ENCODE assay signal across 13 cellular contexts in genomic region chr1:27785763-27786162, GRCh38. TPM values are rescaled to one million over a fixed set of nuclear protein-coding genes. Genes with fewer than 3 reads are reported as not detected.
DNase-seq lines count a peak whose midpoint lies in the region; ATAC-seq and TF ChIP-seq lines count a peak whose summit lies in the region.
"Had no signal": no experiment of that assay in that cellular context is flagged by ENCODE, and none has a peak within 500 bp of the region (broad histone marks: within the 10 kb centered on the region; RNA-seq: fewer than 3 reads in every experiment).

No MANE protein-coding gene starts in this region.

- ATAC-seq in left colon, result peak; percentile 95
- ATAC-seq in naive thymus-derived CD4-positive, alpha-beta T cell, result no peak

- intact Hi-C loops in breast epithelium (cut with DNase I; ENCODE audit: low total_unique reads) (loop anchor here (5.0 kb wide), 1 partner anchor 257 kb away; no protein-coding TSS in a partner anchor), left colon (cut with DNase I, micrococcal nuclease) (no loop called here), thyroid gland (cut with DNase I) (no loop called here)
- intact Hi-C loops in naive thymus-derived CD4-positive, alpha-beta T cell (cut with micrococcal nuclease), result no loop called here

- H3K9me3 ChIP-seq in breast epithelium (no peaks in the 10 kb centered on the region), thyroid gland (no peaks in the 10 kb centered on the region)
- no peaks in the 10 kb centered on the region for H3K9me3 ChIP-seq in naive thymus-derived CD4-positive, alpha-beta T cell (ENCODE audit: control insufficient read depth in 2 of 3, low read length in 3 of 3)
- H3K9me3 ChIP-seq: thoracic aorta had no signal

- no peak for DNase-seq in activated T-cell treated with anti-CD3 and anti-CD28 coated beads, Interleukin-2, amount 50 U/mL, for 24 hours
- DNase-seq in activated T-cell treated with anti-CD3 and anti-CD28 coated beads, Interleukin-2, amount 50 U/mL, for 1 hour, result no peak
- DNase-seq in breast epithelium (ENCODE audit: low spot score in 2 of 2) (no peak), left colon (peak in 1 of 2 donors; percentile 51), thyroid gland (peak; percentile 41 to 46)
- no peak for DNase-seq in naive thymus-derived CD4-positive, alpha-beta T cell
- no peak for DNase-seq in activated CD4-positive, alpha-beta T cell treated with anti-CD3 and anti-CD28 coated beads, Interleukin-2, amount 50 U/mL, for 4 hours
- DNase-seq in activated CD4-positive, alpha-beta T cell treated with anti-CD3 and anti-CD28 coated beads, Interleukin-2, amount 10 ng/mL, durations not matched to agents 7 days and 5 days, result no peak
- DNase-seq: NCI-H510A; stimulated activated CD4-positive, alpha-beta T cell treated with anti-CD3 and anti-CD28 coated beads, Interleukin-2, amount 100 ng/mL, for 48 hours had no signal

- no peaks in the 10 kb centered on the region for H3K27me3 Mint-ChIP-seq in activated T-cell treated with anti-CD3 and anti-CD28 coated beads, Interleukin-2, amount 50 U/mL, for 24 hours
- H3K27me3 Mint-ChIP-seq in naive thymus-derived CD4-positive, alpha-beta T cell, result no peaks in the 10 kb centered on the region
- H3K27me3 Mint-ChIP-seq in activated CD4-positive, alpha-beta T cell treated with anti-CD3 and anti-CD28 coated beads, Interleukin-2, amount 10 ng/mL, durations not matched to agents 7 days and 5 days, result no peaks in the 10 kb centered on the region
- H3K27me3 Mint-ChIP-seq: brain had no signal

- POLR2A ChIA-PET in naive thymus-derived CD4-positive, alpha-beta T cell (lab: Charles Lee), result no interaction called here
- POLR2A ChIA-PET in activated CD4-positive, alpha-beta T cell treated with anti-CD3 and anti-CD28 coated beads, Interleukin-2, amount 10 ng/mL, durations not matched to agents 7 days and 5 days (lab: Charles Lee), result no interaction called here

- H3K4me3 ChIP-seq in breast epithelium (no peak overlapping the region), thyroid gland (replicated peaks in 1 of 3) (no peak overlapping the region)
- no peak overlapping the region for H3K4me3 ChIP-seq in naive thymus-derived CD4-positive, alpha-beta T cell (ENCODE audit: low read length)
- H3K4me3 ChIP-seq: thoracic aorta had no signal

- no peaks in the 10 kb centered on the region for H3K36me3 ChIP-seq in breast epithelium
- peaks cover 9 to 10% of the 10 kb centered on the region in 2 donors for H3K36me3 ChIP-seq in thyroid gland
- H3K36me3 ChIP-seq in naive thymus-derived CD4-positive, alpha-beta T cell (ENCODE audit: control insufficient read depth in 2 of 3, insufficient read depth in 3 of 3, low read length in 3 of 3), result peaks cover 0 to 15% (median 6%) of the 10 kb centered on the region in 3 experiments

- CTCF ChIA-PET in naive thymus-derived CD4-positive, alpha-beta T cell (lab: Charles Lee), result interaction anchor here (0.6 kb wide), 1 partner anchor 505 kb away, joined by 3 read pairs; no protein-coding TSS in a partner anchor
- CTCF ChIA-PET in activated CD4-positive, alpha-beta T cell treated with anti-CD3 and anti-CD28 coated beads, Interleukin-2, amount 10 ng/mL, durations not matched to agents 7 days and 5 days (lab: Charles Lee), result interaction anchor here (0.6 to 1.9 kb wide), 3 partner anchors 11 to 65 kb away, joined by 3 to 7 read pairs (median 3); no protein-coding TSS in a partner anchor

- H3K27me3 ChIP-seq in breast epithelium, result no peaks in the 10 kb centered on the region
- H3K27me3 ChIP-seq in thyroid gland, result no peaks in the 10 kb centered on the region
- no peaks in the 10 kb centered on the region for H3K27me3 ChIP-seq in naive thymus-derived CD4-positive, alpha-beta T cell (ENCODE audit: control insufficient read depth in 2 of 2, insufficient read depth in 2 of 2, low read length in 2 of 2)

- no peak for TF ChIP-seq POLR2A in breast epithelium (IDR thresholded peaks at IDR 0.05)
- TF ChIP-seq POLR2A in thyroid gland (IDR thresholded peaks at IDR 0.05), result peak in 1 of 2 donors; percentile 43

- TF ChIP-seq CTCF in breast epithelium (IDR thresholded peaks at IDR 0.05) (no peak), thyroid gland (IDR thresholded peaks at IDR 0.05) (no peak)

- no peaks in the 10 kb centered on the region for H3K9me3 Mint-ChIP-seq in activated T-cell treated with anti-CD3 and anti-CD28 coated beads, Interleukin-2, amount 50 U/mL, for 24 hours
- H3K9me3 Mint-ChIP-seq in naive thymus-derived CD4-positive, alpha-beta T cell, result no peaks in the 10 kb centered on the region
- H3K9me3 Mint-ChIP-seq in activated CD4-positive, alpha-beta T cell treated with anti-CD3 and anti-CD28 coated beads, Interleukin-2, amount 10 ng/mL, durations not matched to agents 7 days and 5 days, result no peaks in the 10 kb centered on the region
- H3K9me3 Mint-ChIP-seq: brain had no signal

- peaks cover 33% of the 10 kb centered on the region for H3K36me3 Mint-ChIP-seq in activated T-cell treated with anti-CD3 and anti-CD28 coated beads, Interleukin-2, amount 50 U/mL, for 24 hours (ENCODE audit: low read depth)
- H3K36me3 Mint-ChIP-seq in naive thymus-derived CD4-positive, alpha-beta T cell, result peaks cover 0 to 16% (median 13%) of the 10 kb centered on the region in 5 donors
- peaks cover 17% of the 10 kb centered on the region for H3K36me3 Mint-ChIP-seq in activated CD4-positive, alpha-beta T cell treated with anti-CD3 and anti-CD28 coated beads, Interleukin-2, amount 10 ng/mL, durations not matched to agents 7 days and 5 days (ENCODE audit: low read depth)

- H3K4me1 Mint-ChIP-seq in activated T-cell treated with anti-CD3 and anti-CD28 coated beads, Interleukin-2, amount 50 U/mL, for 24 hours (ENCODE audit: low read depth), result peaks cover 31% of the 10 kb centered on the region
- peaks cover 12 to 33% (median 17%) of the 10 kb centered on the region in 7 donors for H3K4me1 Mint-ChIP-seq in naive thymus-derived CD4-positive, alpha-beta T cell
- peaks cover 3% of the 10 kb centered on the region for H3K4me1 Mint-ChIP-seq in activated CD4-positive, alpha-beta T cell treated with anti-CD3 and anti-CD28 coated beads, Interleukin-2, amount 10 ng/mL, durations not matched to agents 7 days and 5 days

- no peak overlapping the region for H3K4me3 Mint-ChIP-seq in activated T-cell treated with anti-CD3 and anti-CD28 coated beads, Interleukin-2, amount 50 U/mL, for 24 hours
- H3K4me3 Mint-ChIP-seq in naive thymus-derived CD4-positive, alpha-beta T cell, result no peak overlapping the region
- H3K4me3 Mint-ChIP-seq in activated CD4-positive, alpha-beta T cell treated with anti-CD3 and anti-CD28 coated beads, Interleukin-2, amount 10 ng/mL, durations not matched to agents 7 days and 5 days, result no peak overlapping the region
- H3K4me3 Mint-ChIP-seq: brain had no signal

- H3K4me1 ChIP-seq in breast epithelium (no peaks in the 10 kb centered on the region), thyroid gland (peaks cover 68 to 77% of the 10 kb centered on the region in 2 donors)
- H3K4me1 ChIP-seq in naive thymus-derived CD4-positive, alpha-beta T cell (ENCODE audit: control insufficient read depth in 2 of 2, insufficient read depth in 2 of 2, low read length in 2 of 2), result no peaks in the 10 kb centered on the region

- H3K27ac Mint-ChIP-seq in activated T-cell treated with anti-CD3 and anti-CD28 coated beads, Interleukin-2, amount 50 U/mL, for 24 hours, result peak overlapping the region; percentile 2
- peak overlapping the region in 4 of 9 donors; percentile 25 to 85 (median 82) for H3K27ac Mint-ChIP-seq in naive thymus-derived CD4-positive, alpha-beta T cell
- H3K27ac Mint-ChIP-seq in activated CD4-positive, alpha-beta T cell treated with anti-CD3 and anti-CD28 coated beads, Interleukin-2, amount 10 ng/mL, durations not matched to agents 7 days and 5 days, result no peak overlapping the region

- H3K27ac ChIP-seq in breast epithelium, result peak overlapping the region; percentile 14 to 26
- H3K27ac ChIP-seq in thyroid gland, result peak overlapping the region; percentile 30 to 86 (median 77)
- no peak overlapping the region for H3K27ac ChIP-seq in naive thymus-derived CD4-positive, alpha-beta T cell (ENCODE audit: low read depth, low read length)
- H3K27ac ChIP-seq: KMS-11, thoracic aorta had no signal

RNA-seq across cellular contexts. Expression of gene STX12, which starts 12.7 kb away (rescaled TPM):
- total RNA-seq in breast epithelium, result 100 to 1,000 TPM in 1 of 3 donors, 10 to 100 TPM in 2; 62.3 to 165 (median 80.8) TPM
- total RNA-seq in left colon, result 10 to 100 TPM; 64.0 to 68.8 TPM
- total RNA-seq in thyroid gland, result 100 to 1,000 TPM; 169 to 265 (median 221) TPM
- 10 to 100 TPM; 23.9 to 38.7 (median 28.9) TPM for total RNA-seq in naive thymus-derived CD4-positive, alpha-beta T cell
- polyA plus RNA-seq in naive thymus-derived CD4-positive, alpha-beta T cell, result 10 to 100 TPM in 1 of 2 donors, 1 to 10 TPM in 1; 9.3 to 11.2 TPM
- total RNA-seq in activated CD4-positive, alpha-beta T cell treated with anti-CD3 and anti-CD28 coated beads, Interleukin-2, amount 10 ng/mL, durations not matched to agents 7 days and 5 days, result 10 to 100 TPM; 25.4 to 28.7 TPM

RNA-seq across cellular contexts. Expression of gene PPP1R8, which starts 44.8 kb away (rescaled TPM):
- total RNA-seq in breast epithelium (10 to 100 TPM; 36.1 to 43.5 (median 37.9) TPM), left colon (10 to 100 TPM; 27.1 to 31.8 TPM), thyroid gland (10 to 100 TPM; 29.2 to 34.8 (median 33.1) TPM)
- 10 to 100 TPM; 17.5 to 60.2 (median 39.5) TPM for total RNA-seq in naive thymus-derived CD4-positive, alpha-beta T cell
- polyA plus RNA-seq in naive thymus-derived CD4-positive, alpha-beta T cell, result 10 to 100 TPM; 37.4 to 45.8 TPM
- 10 to 100 TPM; 55.8 to 57.5 TPM for total RNA-seq in activated CD4-positive, alpha-beta T cell treated with anti-CD3 and anti-CD28 coated beads, Interleukin-2, amount 10 ng/mL, durations not matched to agents 7 days and 5 days

Comparison
In these comparisons a context has a peak if more than half of its experiments do, and no peak if none do; other contexts are left out.
1. DNase-seq: peak in thyroid gland (2 of 2); none in activated T-cell treated with anti-CD3 and anti-CD28 coated beads, Interleukin-2, amount 50 U/mL, for 24 hours (single experiment), activated T-cell treated with anti-CD3 and anti-CD28 coated beads, Interleukin-2, amount 50 U/mL, for 1 hour (single experiment), breast epithelium (0 of 2), naive thymus-derived CD4-positive, alpha-beta T cell (0 of 9), activated CD4-positive, alpha-beta T cell treated with anti-CD3 and anti-CD28 coated beads, Interleukin-2, amount 50 U/mL, for 4 hours (0 of 2) and activated CD4-positive, alpha-beta T cell treated with anti-CD3 and anti-CD28 coated beads, Interleukin-2, amount 10 ng/mL, durations not matched to agents 7 days and 5 days (single experiment).